11 cellular contexts compared by ENCODE assay signal in the genomic region with DNA sequence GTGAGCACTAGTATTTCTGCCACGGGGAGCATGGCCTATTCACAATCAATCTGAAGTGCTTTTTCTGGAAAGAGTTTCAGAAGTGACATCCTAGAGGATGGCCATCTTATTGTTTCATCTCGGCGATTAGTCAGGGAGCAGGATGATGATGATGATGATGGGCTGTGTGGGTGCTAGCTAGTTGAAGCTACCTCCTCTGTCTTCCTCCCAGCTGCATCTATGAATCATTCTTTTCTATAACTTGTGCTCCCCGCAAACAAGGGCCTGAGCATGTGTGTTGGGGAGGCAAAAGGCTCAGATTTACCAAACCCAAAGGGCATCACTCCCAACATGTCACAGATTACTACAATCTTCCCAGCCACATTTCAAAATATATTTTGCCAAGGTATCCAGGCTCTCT.
DNase-seq lines count a peak whose midpoint lies in the region; ATAC-seq and TF ChIP-seq lines count a peak whose summit lies in the region.
"Had no signal": no experiment of that assay in that cellular context is flagged by ENCODE, and none has a peak within 500 bp of the region (broad histone marks: within the 10 kb centered on the region; RNA-seq: fewer than 3 reads in every experiment).

No MANE protein-coding gene starts in this region.

- no peaks in the 10 kb centered on the region for H3K9me3 Mint-ChIP-seq in HFFc6
- peaks cover 7% of the 10 kb centered on the region for H3K9me3 Mint-ChIP-seq in progenitor cell of endocrine pancreas (ENCODE audit: low read depth)
- H3K9me3 Mint-ChIP-seq in activated T-cell treated with anti-CD3 and anti-CD28 coated beads, Interleukin-2, amount 50 U/mL, for 24 hours = no peaks in the 10 kb centered on the region

- TF ChIP-seq POLR2A in erythroblast (IDR thresholded peaks at IDR 0.05; ENCODE audit: low read length) = no peak

- TF ChIP-seq CTCF in HFFc6 (IDR thresholded peaks at IDR 0.05) (no peak), progenitor cell of endocrine pancreas (IDR thresholded peaks at IDR 0.05; ENCODE audit: unreplicated experiment) (no peak)

- peak overlapping the region; percentile 25 for H3K27ac ChIP-seq in cingulate gyrus (ENCODE audit: low read depth, low read length)
- H3K27ac ChIP-seq: BLaER1 had no signal

- H3K27ac Mint-ChIP-seq in HFFc6 (peak overlapping the region; percentile 7), progenitor cell of endocrine pancreas (peak overlapping the region; percentile 89)
- H3K27ac Mint-ChIP-seq in activated T-cell treated with anti-CD3 and anti-CD28 coated beads, Interleukin-2, amount 50 U/mL, for 24 hours = no peak overlapping the region
- H3K27ac Mint-ChIP-seq: CD4-positive, CD25-positive, alpha-beta regulatory T cell had no signal

- ATAC-seq in GM21390 (IDR thresholded peaks at IDR 0.05; ENCODE audit: unreplicated experiment) = no peak

- DNase-seq in HFFc6 = no peak
- no peak for DNase-seq in progenitor cell of endocrine pancreas (ENCODE audit: low spot score, unreplicated experiment)
- DNase-seq in erythroblast (lab: John Stamatoyannopoulos, UW) = no peak
- no peak for DNase-seq in activated T-cell treated with anti-CD3 and anti-CD28 coated beads, Interleukin-2, amount 50 U/mL, for 24 hours
- DNase-seq in COLO668 (lab: John Stamatoyannopoulos, UW; ENCODE audit: unreplicated experiment) = no peak
- DNase-seq: Calu3; CD4-positive, CD25-positive, alpha-beta regulatory T cell; DMS 273 treated with DMSO at 0.1 percent for 48 hours had no signal

- H3K4me1 Mint-ChIP-seq in HFFc6 (ENCODE audit: low read depth) = peaks cover 70% of the 10 kb centered on the region
- H3K4me1 Mint-ChIP-seq in progenitor cell of endocrine pancreas (ENCODE audit: low read depth) = peaks cover 31% of the 10 kb centered on the region
- H3K4me1 Mint-ChIP-seq in activated T-cell treated with anti-CD3 and anti-CD28 coated beads, Interleukin-2, amount 50 U/mL, for 24 hours (ENCODE audit: low read depth) = peaks cover 2% of the 10 kb centered on the region
- H3K4me1 Mint-ChIP-seq: CD4-positive, CD25-positive, alpha-beta regulatory T cell had no signal

- H3K36me3 Mint-ChIP-seq in HFFc6 (ENCODE audit: low read depth) = no peaks in the 10 kb centered on the region
- H3K36me3 Mint-ChIP-seq in progenitor cell of endocrine pancreas (ENCODE audit: insufficient read depth) = peaks cover 3% of the 10 kb centered on the region
- no peaks in the 10 kb centered on the region for H3K36me3 Mint-ChIP-seq in activated T-cell treated with anti-CD3 and anti-CD28 coated beads, Interleukin-2, amount 50 U/mL, for 24 hours (ENCODE audit: low read depth)
- H3K36me3 Mint-ChIP-seq: CD4-positive, CD25-positive, alpha-beta regulatory T cell had no signal

- no peak overlapping the region for H3K4me3 Mint-ChIP-seq in HFFc6
- H3K4me3 Mint-ChIP-seq in progenitor cell of endocrine pancreas (ENCODE audit: low read depth) = no peak overlapping the region
- H3K4me3 Mint-ChIP-seq in activated T-cell treated with anti-CD3 and anti-CD28 coated beads, Interleukin-2, amount 50 U/mL, for 24 hours = no peak overlapping the region
- H3K4me3 Mint-ChIP-seq: CD4-positive, CD25-positive, alpha-beta regulatory T cell had no signal

- H3K27me3 Mint-ChIP-seq in HFFc6 (ENCODE audit: insufficient read depth) (peaks cover 2% of the 10 kb centered on the region; the same call in 1 of the 2 replicates), progenitor cell of endocrine pancreas (no peaks in the 10 kb centered on the region)
- no peaks in the 10 kb centered on the region for H3K27me3 Mint-ChIP-seq in activated T-cell treated with anti-CD3 and anti-CD28 coated beads, Interleukin-2, amount 50 U/mL, for 24 hours
- H3K27me3 Mint-ChIP-seq: CD4-positive, CD25-positive, alpha-beta regulatory T cell had no signal
